Comparison of ENCODE assay signal across 1 cellular context in the genomic region with DNA sequence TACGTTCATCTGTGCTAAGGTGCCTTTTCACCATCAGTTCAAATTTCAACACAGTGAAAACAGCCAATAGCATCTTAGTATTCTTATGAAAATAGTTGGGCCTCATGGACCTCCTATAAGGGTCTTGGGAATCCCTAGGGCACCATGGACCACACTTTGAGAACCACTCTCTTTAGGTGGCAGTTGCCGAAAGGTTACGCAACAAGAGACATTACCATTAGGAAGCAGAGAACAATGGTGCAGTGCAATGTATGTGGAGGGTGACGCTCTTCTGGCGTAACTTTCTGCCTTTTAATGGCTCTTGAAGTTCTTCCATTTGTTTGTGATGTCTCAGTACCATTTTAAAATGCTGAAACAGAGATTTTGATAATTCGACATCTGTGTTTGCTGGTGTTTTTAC.
TF ChIP-seq lines count a peak whose summit lies in the region.

No MANE protein-coding gene starts in this region.

TF ChIP-seq in IMR-90, 13 proteins besides CTCF, POLR2A, EP300 and RAD21 (continued from another document):
- TF ChIP-seq, protein P1, sequence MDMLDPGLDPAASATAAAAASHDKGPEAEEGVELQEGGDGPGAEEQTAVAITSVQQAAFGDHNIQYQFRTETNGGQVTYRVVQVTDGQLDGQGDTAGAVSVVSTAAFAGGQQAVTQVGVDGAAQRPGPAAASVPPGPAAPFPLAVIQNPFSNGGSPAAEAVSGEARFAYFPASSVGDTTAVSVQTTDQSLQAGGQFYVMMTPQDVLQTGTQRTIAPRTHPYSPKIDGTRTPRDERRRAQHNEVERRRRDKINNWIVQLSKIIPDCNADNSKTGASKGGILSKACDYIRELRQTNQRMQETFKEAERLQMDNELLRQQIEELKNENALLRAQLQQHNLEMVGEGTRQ (IDR thresholded peaks at IDR 0.05; ENCODE audit: low read depth, low read length): no peak
TF ChIP-seq in IMR-90: peak in this region for 1.
